Comparison of ENCODE assay signal across 6 cellular contexts in genomic region chr12:57429473-57430116, GRCh38. TPM values are rescaled to one million over a fixed set of nuclear protein-coding genes. Genes with fewer than 3 reads are reported as not detected.
DNase-seq lines count a peak whose midpoint lies in the region; ATAC-seq and TF ChIP-seq lines count a peak whose summit lies in the region.

No MANE protein-coding gene starts in this region.

- H3K4me3 Mint-ChIP-seq in immature natural killer cell, result peak overlapping the region; percentile 90 to 99 (median 99)

- peaks cover 0 to under 1% (median 0%) of the 10 kb centered on the region in 3 donors for H3K36me3 Mint-ChIP-seq in immature natural killer cell

- peaks cover 4% of the 10 kb centered on the region for H3K4me1 ChIP-seq in RWPE2 (ENCODE audit: insufficient read depth, poor library complexity, severe bottlenecking)

- H3K4me3 ChIP-seq in RWPE2 (ENCODE audit: severe bottlenecking), result peak overlapping the region; percentile 68

- no peaks in the 10 kb centered on the region for H3K27me3 ChIP-seq in RWPE2 (ENCODE audit: insufficient read depth, poor library complexity, severe bottlenecking)

- ATAC-seq in RWPE2 (ENCODE audit: low read depth), result no peak
- ATAC-seq in HG03521 (IDR thresholded peaks at IDR 0.05; ENCODE audit: unreplicated experiment), result no peak
- ATAC-seq in HG03354 (IDR thresholded peaks at IDR 0.05; ENCODE audit: poor library complexity, severe bottlenecking, unreplicated experiment), result no peak
- no peak for ATAC-seq in HG03469 (IDR thresholded peaks at IDR 0.05; ENCODE audit: unreplicated experiment)

- H3K27ac ChIP-seq in RWPE2 (ENCODE audit: poor library complexity, severe bottlenecking), result peak overlapping the region; percentile 83

- H3K27me3 Mint-ChIP-seq in immature natural killer cell (ENCODE audit: low read depth in 3 of 3), result peaks cover 7 to 11% (median 10%) of the 10 kb centered on the region in 3 donors

- peaks cover 10% of the 10 kb centered on the region; the same call in 1 of the 2 replicates for H3K36me3 ChIP-seq in RWPE2 (ENCODE audit: low read depth)

- no peaks in the 10 kb centered on the region for H3K9me3 ChIP-seq in RWPE2 (ENCODE audit: severe bottlenecking)

- DNase-seq in CD1c-positive myeloid dendritic cell (ENCODE audit: extremely low spot score), result peak; percentile 23
- no peak for DNase-seq in RWPE2 (ENCODE audit: low spot score)
- peak in 1 of 3 donors; percentile 14 for DNase-seq in immature natural killer cell

- TF ChIP-seq CTCF in RWPE2 (IDR thresholded peaks at IDR 0.05; ENCODE audit: poor library complexity, severe bottlenecking), result no peak

- peak overlapping the region; percentile 99 to 100 (median 100) for H3K27ac Mint-ChIP-seq in immature natural killer cell

- H3K9me3 Mint-ChIP-seq in immature natural killer cell, result no peaks in the 10 kb centered on the region

- peaks cover 30 to 42% of the 10 kb centered on the region in 2 donors for H3K4me1 Mint-ChIP-seq in immature natural killer cell

RNA-seq across cellular contexts. Expression of gene R3HDM2, which starts 1.2 kb away (rescaled TPM):
- 10 to 100 TPM in 1 of 3 donors, 1 to 10 TPM in 1, under 1 TPM in 1; 0.12 to 19.0 (median 3.3) TPM for polyA plus RNA-seq in immature natural killer cell

RNA-seq across cellular contexts. Expression of gene INHBC, which starts 5.0 kb away (rescaled TPM):
- under 1 TPM in 1 of 3 donors, not detected in 2; 0.15 TPM for polyA plus RNA-seq in immature natural killer cell

RNA-seq across cellular contexts. Expression of gene INHBE, which starts 25.5 kb away (rescaled TPM):
- not detected for polyA plus RNA-seq in immature natural killer cell

RNA-seq across cellular contexts. Expression of gene GLI1, which starts 30.0 kb away (rescaled TPM):
- under 1 TPM in 2 of 3 donors, not detected in 1; 0.33 to 0.40 TPM for polyA plus RNA-seq in immature natural killer cell

RNA-seq across cellular contexts. Expression of gene ARHGAP9, which starts 50.1 kb away (rescaled TPM):
- polyA plus RNA-seq in immature natural killer cell, result 100 to 1,000 TPM; 148 to 294 (median 163) TPM
